Comparison of ENCODE assay signal across 1 cellular context in genomic region chr10:46550076-46550790, GRCh38.
TF ChIP-seq lines count a peak whose summit lies in the region.

No MANE protein-coding gene starts in this region.

TF ChIP-seq in GM23338, 12 proteins besides CTCF, POLR2A, EP300 and RAD21:
- TF ChIP-seq POLR2AphosphoS5 (IDR thresholded peaks at IDR 0.05; ENCODE audit: low read depth) (no peak), NANOG (IDR thresholded peaks at IDR 0.05; ENCODE audit: borderline replicate concordance) (no peak), EZH2phosphoT487 (IDR thresholded peaks at IDR 0.05; ENCODE audit: unreplicated experiment) (no peak), ZNF462 (CRISPR knock-in tag; IDR thresholded peaks at IDR 0.05) (no peak), ZNF114 (CRISPR knock-in tag; IDR thresholded peaks at IDR 0.05) (no peak), EZH2 (IDR thresholded peaks at IDR 0.05; ENCODE audit: low read depth, unreplicated experiment) (no peak), JUNB (IDR thresholded peaks at IDR 0.05; ENCODE audit: unreplicated experiment) (no peak), STAT1 (IDR thresholded peaks at IDR 0.05; ENCODE audit: unreplicated experiment) (no peak), REST (IDR thresholded peaks at IDR 0.05; ENCODE audit: unreplicated experiment) (no peak), ZNF331 (CRISPR knock-in tag; IDR thresholded peaks at IDR 0.05; ENCODE audit: low read depth) (no peak), ETS1 (IDR thresholded peaks at IDR 0.05) (no peak), CREB1 (CRISPR knock-in tag; IDR thresholded peaks at IDR 0.05; ENCODE audit: low read depth) (no peak)
